Comparison of ENCODE assay signal across 17 cellular contexts in the genomic region with DNA sequence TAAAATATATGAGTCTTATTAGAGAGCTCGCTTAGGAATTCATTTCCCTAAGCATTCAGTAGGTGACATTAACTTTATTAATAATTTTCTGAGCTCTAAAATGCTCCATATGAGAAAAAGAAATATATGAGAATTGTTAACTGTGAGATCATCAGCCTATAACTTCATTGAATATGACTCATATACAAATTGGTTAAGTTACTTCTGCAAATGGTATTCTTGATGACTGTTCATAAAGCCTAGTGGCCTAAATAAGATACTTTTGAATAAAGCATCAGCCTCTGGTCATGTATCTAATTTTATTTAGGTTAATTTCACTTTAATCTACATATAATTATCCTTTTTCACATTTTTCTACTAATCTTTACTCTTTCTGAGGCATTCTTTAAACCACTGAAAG.
DNase-seq lines count a peak whose midpoint lies in the region; ATAC-seq and TF ChIP-seq lines count a peak whose summit lies in the region.
"Had no signal": no experiment of that assay in that cellular context is flagged by ENCODE, and none has a peak within 500 bp of the region (broad histone marks: within the 10 kb centered on the region; RNA-seq: fewer than 3 reads in every experiment).

No MANE protein-coding gene starts in this region.

- TF ChIP-seq CTCF in WERI-Rb-1 (IDR thresholded peaks at IDR 0.05; ENCODE audit: low read depth, low read length) (no peak), epithelial cell of esophagus (IDR thresholded peaks at IDR 0.05; ENCODE audit: insufficient read depth, low read depth, low read length, missing control alignments) (no peak), upper lobe of left lung (IDR thresholded peaks at IDR 0.05) (no peak), BE2C (IDR thresholded peaks at IDR 0.05; ENCODE audit: low read depth, low read length) (no peak)

- WGBS in upper lobe of left lung, 2 donors: 89 to 93% methylated on average over 1 of the region's 1 CpG

- ATAC-seq in upper lobe of left lung (ENCODE audit: low FRiP score in 2 of 2): no peak

- H3K27ac ChIP-seq in WERI-Rb-1: peak overlapping the region; percentile 61
- no peak overlapping the region for H3K27ac ChIP-seq in upper lobe of left lung
- H3K27ac ChIP-seq: SK-N-MC had no signal

- no peak for TF ChIP-seq EP300 in upper lobe of left lung (IDR thresholded peaks at IDR 0.05)

- TF ChIP-seq POLR2A in upper lobe of left lung (IDR thresholded peaks at IDR 0.05): no peak

- H3K27me3 ChIP-seq in WERI-Rb-1 (ENCODE audit: insufficient read depth, low read depth, severe bottlenecking) (no peaks in the 10 kb centered on the region), upper lobe of left lung (no peaks in the 10 kb centered on the region), BE2C (no peaks in the 10 kb centered on the region)

- H3K36me3 ChIP-seq in WERI-Rb-1 (no peaks in the 10 kb centered on the region), upper lobe of left lung (no peaks in the 10 kb centered on the region), BE2C (no peaks in the 10 kb centered on the region)

- DNase-seq in HS-5 (ENCODE audit: low read depth) (peak; percentile 28), MV-4-11 (lab: John Stamatoyannopoulos, UW) (peak; percentile 14), WERI-Rb-1 (no peak), epithelial cell of esophagus (ENCODE audit: low read depth) (peak; percentile 56), upper lobe of left lung (no peak), DMS53 treated with DMSO at 0.1 percent for 48 hours (lab: John Stamatoyannopoulos, UW; ENCODE audit: unreplicated experiment) (no peak), BE2C (no peak)
- no peak for DNase-seq in activated CD4-positive, alpha-beta T cell treated with anti-CD3 and anti-CD28 coated beads, Interleukin-2, amount 50 U/mL, for 48 hours
- DNase-seq: COR-L47, DMS153, H7, IMR-90, NCI-H1436 treated with DMSO at 0.1 percent for 48 hours, NCI-H2029 treated with DMSO at 0.1 percent for 48 hours, NCI-H748 treated with DMSO at 0.1 percent for 48 hours, Right ventricle myocardium superior had no signal

- H3K4me1 ChIP-seq in upper lobe of left lung (no peaks in the 10 kb centered on the region), BE2C (no peaks in the 10 kb centered on the region)

- H3K9me3 ChIP-seq in WERI-Rb-1 (ENCODE audit: severe bottlenecking) (no peaks in the 10 kb centered on the region), upper lobe of left lung (no peaks in the 10 kb centered on the region), BE2C (no peaks in the 10 kb centered on the region)

- H3K4me3 ChIP-seq in WERI-Rb-1 (ENCODE audit: low read depth, low read length) (no peak overlapping the region), epithelial cell of esophagus (ENCODE audit: low read length) (no peak overlapping the region), upper lobe of left lung (no peak overlapping the region), BE2C (ENCODE audit: low read depth, low read length) (no peak overlapping the region)
- H3K4me3 ChIP-seq: SK-N-MC had no signal

Comparison
In these comparisons a context has a peak if more than half of its experiments do, and no peak if none do; other contexts are left out.
1. DNase-seq: peak in HS-5 (single experiment), MV-4-11 (single experiment) and epithelial cell of esophagus (single experiment); none in WERI-Rb-1 (single experiment), upper lobe of left lung (0 of 2), DMS53 treated with DMSO at 0.1 percent for 48 hours (single experiment), BE2C (single experiment) and activated CD4-positive, alpha-beta T cell treated with anti-CD3 and anti-CD28 coated beads, Interleukin-2, amount 50 U/mL, for 48 hours (0 of 2).